1 cellular context compared by ENCODE assay signal in genomic region chr6:41080623-41081022, GRCh38.
TF ChIP-seq lines count a peak whose summit lies in the region.

No MANE protein-coding gene starts in this region.

TF ChIP-seq in WTC11, 78 proteins besides CTCF, POLR2A, EP300 and RAD21 (continued from another document):
- no peak for TF ChIP-seq PRDM15 (CRISPR knock-in tag; IDR thresholded peaks at IDR 0.05)
- TF ChIP-seq NR2C2 (CRISPR knock-in tag; IDR thresholded peaks at IDR 0.05), result no peak
- TF ChIP-seq ZNF423 (CRISPR knock-in tag; IDR thresholded peaks at IDR 0.05), result no peak
- no peak for TF ChIP-seq ZNF219 (CRISPR knock-in tag; IDR thresholded peaks at IDR 0.05; ENCODE audit: borderline replicate concordance)
- TF ChIP-seq CREB1 (CRISPR knock-in tag; IDR thresholded peaks at IDR 0.05), result no peak
- TF ChIP-seq ETV6 (CRISPR knock-in tag; IDR thresholded peaks at IDR 0.05), result no peak
- TF ChIP-seq MXD4 (CRISPR knock-in tag; IDR thresholded peaks at IDR 0.05; ENCODE audit: borderline replicate concordance), result no peak
- no peak for TF ChIP-seq AR (CRISPR knock-in tag; IDR thresholded peaks at IDR 0.05)
TF ChIP-seq in WTC11: peak in this region for 0.
